ENCODE assay signal across 11 cellular contexts in genomic region chr2:205734436-205734835, GRCh38. TPM values are rescaled to one million over a fixed set of nuclear protein-coding genes. Genes with fewer than 3 reads are reported as not detected.
DNase-seq lines count a peak whose midpoint lies in the region; ATAC-seq, FAIRE-seq and TF ChIP-seq lines count a peak whose summit lies in the region.
"Had no signal": no experiment of that assay in that cellular context is flagged by ENCODE, and none has a peak within 500 bp of the region (broad histone marks: within the 10 kb centered on the region; RNA-seq: fewer than 3 reads in every experiment).

No MANE protein-coding gene starts in this region.

- H3K4me1 Mint-ChIP-seq in activated naive CD8-positive, alpha-beta T cell treated with anti-CD3 and anti-CD28 coated beads for 36 hours: no peaks in the 10 kb centered on the region
- no peaks in the 10 kb centered on the region for H3K4me1 Mint-ChIP-seq in activated T-helper 2 cell treated with anti-CD3 and anti-CD28 coated beads, Interferon-gamma antibody, Interleukin-2, Interleukin-4, amounts not matched to agents 10 μg/mL and 5 μg/mL and 100 μg/mL, durations not matched to agents 14 hours and 24 hours and 36 hours (ENCODE audit: low read depth)
- H3K4me1 Mint-ChIP-seq: activated naive CD8-positive, alpha-beta T cell treated with anti-CD3 and anti-CD28 coated beads, Interleukin-2, amount 50 U/mL, for 24 hours had no signal

- no peak overlapping the region for H3K4me3 Mint-ChIP-seq in activated naive CD8-positive, alpha-beta T cell treated with anti-CD3 and anti-CD28 coated beads for 36 hours
- no peak overlapping the region for H3K4me3 Mint-ChIP-seq in activated T-helper 2 cell treated with anti-CD3 and anti-CD28 coated beads, Interferon-gamma antibody, Interleukin-2, Interleukin-4, amounts not matched to agents 10 μg/mL and 5 μg/mL and 100 μg/mL, durations not matched to agents 14 hours and 24 hours and 36 hours (ENCODE audit: low read depth)
- H3K4me3 Mint-ChIP-seq: activated naive CD8-positive, alpha-beta T cell treated with anti-CD3 and anti-CD28 coated beads, Interleukin-2, amount 50 U/mL, for 24 hours had no signal

- POLR2A ChIA-PET in HCT116 (lab: Charles Lee): no interaction called here

- FAIRE-seq in small intestine (lab: Jason Lieb, UNC): no peak

- peak overlapping the region; percentile 24 for H2AFZ ChIP-seq in HCT116 (ENCODE audit: low read depth, low read length, poor library complexity, severe bottlenecking)
- H2AFZ ChIP-seq: parathyroid adenoma had no signal

- TF ChIP-seq POLR2A in HCT116 (IDR thresholded peaks at IDR 0.05; ENCODE audit: borderline replicate concordance, extremely low read depth, insufficient read depth, insufficient read length) (no peak), gastroesophageal sphincter (IDR thresholded peaks at IDR 0.05) (no peak)

- TF ChIP-seq CTCF in HCT116 (IDR thresholded peaks at IDR 0.05 in 2 of 3, conservative IDR thresholded peaks at IDR 0.05 in 1 of 3; ENCODE audit: borderline replicate concordance in 1 of 3, insufficient read depth in 1 of 3, low read depth in 2 of 3, low read length in 2 of 3) (no peak), gastroesophageal sphincter (IDR thresholded peaks at IDR 0.05) (peak in 1 of 4 experiments; percentile 18)

- no peaks in the 10 kb centered on the region for H3K36me3 ChIP-seq in HCT116 (ENCODE audit: control insufficient read depth in 1 of 2, insufficient read depth in 2 of 2, low read length in 2 of 2)
- H3K36me3 ChIP-seq in gastroesophageal sphincter: peaks cover 0 to 66% of the 10 kb centered on the region in 2 donors
- no peaks in the 10 kb centered on the region for H3K36me3 ChIP-seq in small intestine (ENCODE audit: control insufficient read depth in 2 of 2, insufficient read depth in 2 of 2, low read length in 2 of 2)

- H3K4me1 ChIP-seq in HCT116 (ENCODE audit: control insufficient read depth in 1 of 2, insufficient read depth in 2 of 2, low read length in 2 of 2) (peaks cover 4 to 7% of the 10 kb centered on the region in 2 experiments; a peak in 2 of 4 replicates), gastroesophageal sphincter (peaks cover 16 to 100% (median 48%) of the 10 kb centered on the region in 3 donors), small intestine (ENCODE audit: control insufficient read depth in 2 of 2, insufficient read depth in 1 of 2, low read depth in 1 of 2, low read length in 1 of 2) (peaks cover 2 to 7% of the 10 kb centered on the region in 2 donors)
- H3K4me1 ChIP-seq: parathyroid adenoma had no signal

- H3K27me3 Mint-ChIP-seq in activated naive CD8-positive, alpha-beta T cell treated with anti-CD3 and anti-CD28 coated beads for 36 hours: peaks cover 6% of the 10 kb centered on the region
- H3K27me3 Mint-ChIP-seq in activated T-helper 2 cell treated with anti-CD3 and anti-CD28 coated beads, Interferon-gamma antibody, Interleukin-2, Interleukin-4, amounts not matched to agents 10 μg/mL and 5 μg/mL and 100 μg/mL, durations not matched to agents 14 hours and 24 hours and 36 hours (ENCODE audit: low read depth): no peaks in the 10 kb centered on the region
- H3K27me3 Mint-ChIP-seq: activated naive CD8-positive, alpha-beta T cell treated with anti-CD3 and anti-CD28 coated beads, Interleukin-2, amount 50 U/mL, for 24 hours had no signal

- RAD21 ChIA-PET in HCT116 (lab: Charles Lee; ENCODE audit: low non-redundant PET in 1 of 2, low total read pairs in 2 of 2, uncharacterized antibody in 2 of 2, unreplicated experiment in 2 of 2): no interaction called here

- no peaks in the 10 kb centered on the region for H3K79me2 ChIP-seq in HCT116 (ENCODE audit: insufficient read depth, low read length)
- H3K79me2 ChIP-seq: parathyroid adenoma had no signal

- no peak for TF ChIP-seq EP300 in gastroesophageal sphincter (IDR thresholded peaks at IDR 0.05)

- H4K20me1 ChIP-seq in HCT116 (ENCODE audit: insufficient read depth): no peaks in the 10 kb centered on the region

- H3K9me3 ChIP-seq in HCT116 (ENCODE audit: control insufficient read depth in 1 of 2, insufficient read depth in 1 of 2, low read depth in 1 of 2, low read length in 2 of 2) (no peaks in the 10 kb centered on the region), gastroesophageal sphincter (no peaks in the 10 kb centered on the region), small intestine (ENCODE audit: control insufficient read depth, low read depth) (no peaks in the 10 kb centered on the region)

- H3K9ac ChIP-seq in HCT116 (ENCODE audit: low read length): no peak overlapping the region
- H3K9ac ChIP-seq: parathyroid adenoma had no signal

- intact Hi-C loops in HCT116 (cut with micrococcal nuclease): no loop called here
- intact Hi-C loops in activated T-helper 2 cell treated with anti-CD3 and anti-CD28 coated beads, Interferon-gamma antibody, Interleukin-2, Interleukin-4, amounts not matched to agents 10 μg/mL and 5 μg/mL and 100 μg/mL, durations not matched to agents 14 hours and 24 hours and 36 hours (cut with micrococcal nuclease): no loop called here

- H3K27ac Mint-ChIP-seq in activated naive CD8-positive, alpha-beta T cell treated with anti-CD3 and anti-CD28 coated beads for 36 hours: no peak overlapping the region
- no peak overlapping the region for H3K27ac Mint-ChIP-seq in activated T-helper 2 cell treated with anti-CD3 and anti-CD28 coated beads, Interferon-gamma antibody, Interleukin-2, Interleukin-4, amounts not matched to agents 10 μg/mL and 5 μg/mL and 100 μg/mL, durations not matched to agents 14 hours and 24 hours and 36 hours
- H3K27ac Mint-ChIP-seq: activated naive CD8-positive, alpha-beta T cell treated with anti-CD3 and anti-CD28 coated beads, Interleukin-2, amount 50 U/mL, for 24 hours had no signal

- 16 to 31% methylated on average over 3 of the region's 3 CpGs for WGBS in gastroesophageal sphincter (ENCODE audit: low coverage in 1 of 2), 2 donors
- 53 to 70% (median 62%) methylated on average over 3 of the region's 3 CpGs for WGBS in small intestine, 3 donors

- ATAC-seq in HCT116 (no peak), SK-N-SH treated with all-trans-retinoic acid at 6 μM for 48 hours (peak; percentile 95), gastroesophageal sphincter (peak; percentile 86)
- ATAC-seq: activated naive CD8-positive, alpha-beta T cell treated with anti-CD3 and anti-CD28 coated beads, Interleukin-2, amount 50 U/mL, for 24 hours had no signal

- H3K9me2 ChIP-seq in HCT116 (ENCODE audit: insufficient read depth): no peaks in the 10 kb centered on the region

- H3K27ac ChIP-seq in HCT116 (ENCODE audit: low read depth, low read length) (no peak overlapping the region), gastroesophageal sphincter (peak overlapping the region; percentile 66 to 96 (median 92)), small intestine (ENCODE audit: low read depth in 1 of 2, low read length in 1 of 2) (no peak overlapping the region)
- H3K27ac ChIP-seq: parathyroid adenoma had no signal

- 0 out of 2 replicates have a peak overlapping the region, but pooled peaks have one; percentile 13 for H3K4me2 ChIP-seq in HCT116 (ENCODE audit: low read length)

- no peaks in the 10 kb centered on the region for H3K9me3 Mint-ChIP-seq in activated naive CD8-positive, alpha-beta T cell treated with anti-CD3 and anti-CD28 coated beads for 36 hours
- H3K9me3 Mint-ChIP-seq in activated T-helper 2 cell treated with anti-CD3 and anti-CD28 coated beads, Interferon-gamma antibody, Interleukin-2, Interleukin-4, amounts not matched to agents 10 μg/mL and 5 μg/mL and 100 μg/mL, durations not matched to agents 14 hours and 24 hours and 36 hours: no peaks in the 10 kb centered on the region
- H3K9me3 Mint-ChIP-seq: activated naive CD8-positive, alpha-beta T cell treated with anti-CD3 and anti-CD28 coated beads, Interleukin-2, amount 50 U/mL, for 24 hours had no signal

- no peaks in the 10 kb centered on the region for H3K36me3 Mint-ChIP-seq in activated naive CD8-positive, alpha-beta T cell treated with anti-CD3 and anti-CD28 coated beads for 36 hours
- H3K36me3 Mint-ChIP-seq in activated T-helper 2 cell treated with anti-CD3 and anti-CD28 coated beads, Interferon-gamma antibody, Interleukin-2, Interleukin-4, amounts not matched to agents 10 μg/mL and 5 μg/mL and 100 μg/mL, durations not matched to agents 14 hours and 24 hours and 36 hours (ENCODE audit: low read depth): peaks cover 53% of the 10 kb centered on the region

- DNase-seq in HCT116 (ENCODE audit: low read depth, low spot score) (no peak), skeletal muscle cell (ENCODE audit: low read depth) (peak; percentile 89), small intestine (no peak)
- DNase-seq in activated naive CD8-positive, alpha-beta T cell treated with anti-CD3 and anti-CD28 coated beads for 36 hours: no peak
- no peak for DNase-seq in activated T-cell treated with anti-CD3 and anti-CD28 coated beads, Interleukin-2, amount 50 U/mL, for 1 hour
- DNase-seq in activated T-helper 2 cell treated with anti-CD3 and anti-CD28 coated beads, Interferon-gamma antibody, Interleukin-2, Interleukin-4, amounts not matched to agents 10 μg/mL and 5 μg/mL and 100 μg/mL, durations not matched to agents 14 hours and 24 hours and 36 hours (ENCODE audit: low spot score): no peak
- DNase-seq: activated naive CD8-positive, alpha-beta T cell treated with anti-CD3 and anti-CD28 coated beads, Interleukin-2, amount 50 U/mL, for 24 hours; NCI-H345 had no signal

- no peaks in the 10 kb centered on the region for H3K27me3 ChIP-seq in HCT116 (ENCODE audit: insufficient read depth, low read length)
- no peaks in the 10 kb centered on the region for H3K27me3 ChIP-seq in gastroesophageal sphincter
- H3K27me3 ChIP-seq in small intestine (ENCODE audit: control insufficient read depth in 2 of 2, insufficient read depth in 2 of 2, low read length in 2 of 2): no peaks in the 10 kb centered on the region

- no TSS peak for BruUV-seq in HCT116 (replicated peaks; lab: Mats Ljungman, UMichigan)

- TF ChIP-seq RAD21 in HCT116 (IDR thresholded peaks at IDR 0.05; ENCODE audit: low read depth): no peak

- H3K4me3 ChIP-seq in HCT116 (replicated peaks in 1 of 2; ENCODE audit: low read depth in 1 of 2, low read length in 2 of 2): no peak overlapping the region
- no peak overlapping the region for H3K4me3 ChIP-seq in gastroesophageal sphincter
- H3K4me3 ChIP-seq in skeletal muscle cell (ENCODE audit: low read depth, low read length): no peak overlapping the region
- H3K4me3 ChIP-seq in small intestine (ENCODE audit: low read depth in 1 of 2, low read length in 2 of 2): no peak overlapping the region

- CTCF ChIA-PET in HCT116 (lab: Charles Lee): interaction anchor here (1.2 kb wide), 1 partner anchor 13 kb away, joined by 3 read pairs; no protein-coding TSS in a partner anchor

TF ChIP-seq in HCT116, 20 proteins besides CTCF, POLR2A, EP300 and RAD21 (continues in another document):
- no peak for TF ChIP-seq JUND (IDR thresholded peaks at IDR 0.05)

TF ChIP-seq in SK-N-SH treated with all-trans-retinoic acid at 6 μM for 48 hours, 23 proteins besides CTCF, POLR2A, EP300 and RAD21 (continues in another document):
- TF ChIP-seq SNAI2 (CRISPR knock-in tag; IDR thresholded peaks at IDR 0.05): no peak

RNA-seq across cellular contexts. Expression of gene NRP2, which starts 52.1 kb away (rescaled TPM):
- total RNA-seq in HCT116 (2021; ENCODE audit: unreplicated experiment) (1.2 TPM), gastroesophageal sphincter (100 to 1,000 TPM; 278 to 466 (median 371) TPM)
- polyA plus RNA-seq in HCT116 (2012): 0.82 and 0.92 TPM in 2 replicates
- total RNA-seq in activated naive CD8-positive, alpha-beta T cell treated with anti-CD3 and anti-CD28 coated beads for 36 hours: 1 to 10 TPM; 1.1 to 2.0 TPM
- polyA plus RNA-seq in small intestine: 1 to 10 TPM in 1 of 3 donors, under 1 TPM in 2; 0.81 to 9.0 (median 0.89) TPM
- total RNA-seq in activated T-helper 2 cell treated with anti-CD3 and anti-CD28 coated beads, Interferon-gamma antibody, Interleukin-2, Interleukin-4, amounts not matched to agents 10 μg/mL and 5 μg/mL and 100 μg/mL, durations not matched to agents 14 hours and 24 hours and 36 hours: 59.9 and 61.7 TPM in 2 replicates

Comparison
In these comparisons a context has a peak if more than half of its experiments do, and no peak if none do; other contexts are left out.
1. H3K27ac ChIP-seq: peak in gastroesophageal sphincter (4 of 4); none in HCT116 (single experiment) and small intestine (0 of 2).
2. RNA of gene NRP2, which starts 52.1 kb away (total RNA-seq): 278 to 466 TPM in gastroesophageal sphincter and 59.9 to 61.7 TPM in activated T-helper 2 cell treated with anti-CD3 and anti-CD28 coated beads, Interferon-gamma antibody, Interleukin-2, Interleukin-4, amounts not matched to agents 10 μg/mL and 5 μg/mL and 100 μg/mL, durations not matched to agents 14 hours and 24 hours and 36 hours; 1.1 to 2.0 TPM in activated naive CD8-positive, alpha-beta T cell treated with anti-CD3 and anti-CD28 coated beads for 36 hours and 1.2 TPM in HCT116 (single experiment); every median in the first group is over 10 times any median in the second.